30 cellular contexts compared by ENCODE assay signal in the genomic region with DNA sequence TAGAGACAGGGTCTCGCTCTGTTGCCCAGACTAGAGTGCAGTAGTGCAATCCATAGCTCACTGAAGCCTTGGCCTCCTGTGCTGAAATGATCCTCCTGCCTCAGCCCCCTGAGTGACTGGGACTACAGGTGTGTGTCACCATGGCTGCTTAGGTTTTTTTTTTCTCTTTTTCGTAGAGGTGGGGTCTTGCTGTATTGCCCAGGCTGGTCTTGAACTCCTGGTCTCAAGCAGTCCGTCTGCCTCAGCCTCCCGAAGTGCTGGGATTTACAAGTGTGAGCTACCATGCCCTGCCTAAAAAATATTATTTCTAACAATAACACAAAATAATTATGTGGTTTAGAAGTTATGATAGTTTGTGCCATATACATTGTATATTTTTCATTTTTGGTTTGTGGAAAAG. TPM values are rescaled to one million over a fixed set of nuclear protein-coding genes. Genes with fewer than 3 reads are reported as not detected.
DNase-seq lines count a peak whose midpoint lies in the region; ATAC-seq, FAIRE-seq and TF ChIP-seq lines count a peak whose summit lies in the region.
"Had no signal": no experiment of that assay in that cellular context is flagged by ENCODE, and none has a peak within 500 bp of the region (broad histone marks: within the 10 kb centered on the region; RNA-seq: fewer than 3 reads in every experiment).

No MANE protein-coding gene starts in this region.

- H3K4me3 Mint-ChIP-seq in Calu3 (ENCODE audit: low read depth, unreplicated experiment): no peak overlapping the region
- H3K4me3 Mint-ChIP-seq: activated T-helper 1 cell treated with anti-CD3 and anti-CD28 coated beads, Interleukin-12 subunit alpha, Interleukin-12 subunit beta, Interleukin-2, Interleukin-4 antibody, amounts not matched to agents 30 ng/mL and 10 ng/mL and 1 ng/mL, durations not matched to agents 14 hours and 24 hours and 36 hours; immature natural killer cell; neural crest cell; T-helper 1 cell treated with Interleukin-12 subunit alpha and Interleukin-12 subunit beta and Interleukin-4 antibody, amounts not matched to agents 30 μg/mL and 1 μg/mL, for 36 hours had no signal

- H2AFZ ChIP-seq in endothelial cell of umbilical vein (ENCODE audit: low read depth, low read length): no peak overlapping the region
- H2AFZ ChIP-seq in trophoblast cell (ENCODE audit: insufficient read depth, low read length, poor library complexity): peak overlapping the region; percentile 28

- dilution Hi-C loops in endothelial cell of umbilical vein (cut with MboI; ENCODE audit: extremely low pct_ligation_motif_present, low sequenced_read_pairs): no loop called here

- H3K79me1 ChIP-seq in trophoblast cell (ENCODE audit: low read length): no peaks in the 10 kb centered on the region

- H2AK5ac ChIP-seq in trophoblast cell (ENCODE audit: low read length): no peak overlapping the region

- TF ChIP-seq CTCF in Calu3 (IDR thresholded peaks at IDR 0.05; ENCODE audit: unreplicated experiment): no peak
- no peak for TF ChIP-seq CTCF in RWPE2 (IDR thresholded peaks at IDR 0.05; ENCODE audit: poor library complexity, severe bottlenecking)
- TF ChIP-seq CTCF in endothelial cell of umbilical vein (IDR thresholded peaks at IDR 0.05; ENCODE audit: extremely low read depth in 1 of 2, insufficient read depth in 1 of 2, low read depth in 1 of 2, low read length in 2 of 2): no peak

- peak overlapping the region; percentile 54 for H4K12ac ChIP-seq in trophoblast cell (ENCODE audit: low read depth, low read length)

- CTCF ChIA-PET in Calu3 (lab: Charles Lee) (interaction anchor here (1.1 kb wide), 1 partner anchor 95 kb away, joined by 3 read pairs; no protein-coding TSS in a partner anchor), endothelial cell of umbilical vein (lab: Charles Lee) (interaction anchor here (0.7 to 2.8 kb wide), 25 partner anchors 10 to 852 kb away, joined by 3 to 71 read pairs (median 4); a partner anchor contains a TSS)

- H3K36me3 ChIP-seq in RWPE2 (ENCODE audit: low read depth): peaks cover 20% of the 10 kb centered on the region
- no peaks in the 10 kb centered on the region for H3K36me3 ChIP-seq in endothelial cell of umbilical vein (ENCODE audit: control insufficient read depth in 2 of 2, extremely low read depth in 1 of 2, insufficient read depth in 2 of 2, low read length in 2 of 2)
- peaks cover 5% of the 10 kb centered on the region in 2 experiments for H3K36me3 ChIP-seq in trophoblast cell (ENCODE audit: control insufficient read depth in 1 of 2, insufficient read depth in 2 of 2, low read length in 2 of 2)
- H3K36me3 ChIP-seq: adrenal gland, right atrium auricular region, tibial nerve had no signal

- no peak overlapping the region for H3K9ac ChIP-seq in endothelial cell of umbilical vein (replicated peaks; ENCODE audit: extremely low read depth, insufficient read depth, low read length)
- no peak overlapping the region for H3K9ac ChIP-seq in trophoblast cell (ENCODE audit: low read length)

- H3K9me3 Mint-ChIP-seq in Calu3 (ENCODE audit: low read depth, unreplicated experiment): no peaks in the 10 kb centered on the region
- H3K9me3 Mint-ChIP-seq: activated T-helper 1 cell treated with anti-CD3 and anti-CD28 coated beads, Interleukin-12 subunit alpha, Interleukin-12 subunit beta, Interleukin-2, Interleukin-4 antibody, amounts not matched to agents 30 ng/mL and 10 ng/mL and 1 ng/mL, durations not matched to agents 14 hours and 24 hours and 36 hours; immature natural killer cell; neural crest cell; T-helper 1 cell treated with Interleukin-12 subunit alpha and Interleukin-12 subunit beta and Interleukin-4 antibody, amounts not matched to agents 30 μg/mL and 1 μg/mL, for 36 hours had no signal

- H4K20me1 ChIP-seq in endothelial cell of umbilical vein (replicated peaks; ENCODE audit: control insufficient read depth, extremely low read depth, insufficient read depth, low read length): no peaks in the 10 kb centered on the region

- H3K18ac ChIP-seq in trophoblast cell (ENCODE audit: low read length): peak overlapping the region; percentile 29

- no peak for FAIRE-seq in endothelial cell of umbilical vein (lab: Jason Lieb, UNC)
- FAIRE-seq: bronchial epithelial cell, GM12878, GM19239, H1, TTC549 had no signal

- H3K27ac Mint-ChIP-seq in Calu3 (ENCODE audit: unreplicated experiment): peak overlapping the region; percentile 44
- H3K27ac Mint-ChIP-seq: activated T-helper 1 cell treated with anti-CD3 and anti-CD28 coated beads, Interleukin-12 subunit alpha, Interleukin-12 subunit beta, Interleukin-2, Interleukin-4 antibody, amounts not matched to agents 30 ng/mL and 10 ng/mL and 1 ng/mL, durations not matched to agents 14 hours and 24 hours and 36 hours; immature natural killer cell; T-helper 1 cell treated with Interleukin-12 subunit alpha and Interleukin-12 subunit beta and Interleukin-4 antibody, amounts not matched to agents 30 μg/mL and 1 μg/mL, for 36 hours had no signal

- intact Hi-C loops in Calu3 (cut with micrococcal nuclease; ENCODE audit: unreplicated experiment) (loop anchor here (2.0 kb wide), 3 partner anchors 94 to 414 kb away; no protein-coding TSS in a partner anchor), endothelial cell of umbilical vein (cut with micrococcal nuclease) (loop anchor here (1.0 to 10.0 kb wide), 7 partner anchors 10 to 852 kb away; a partner anchor contains a TSS)

- H4K91ac ChIP-seq in trophoblast cell (ENCODE audit: low read depth, low read length): no peak overlapping the region

- no peak for TF ChIP-seq POLR2A in endothelial cell of umbilical vein (IDR thresholded peaks at IDR 0.05; ENCODE audit: low read depth, low read length)

- H3K27me3 ChIP-seq in RWPE2 (ENCODE audit: insufficient read depth, poor library complexity, severe bottlenecking): no peaks in the 10 kb centered on the region
- H3K27me3 ChIP-seq in endothelial cell of umbilical vein (ENCODE audit: control insufficient read depth in 2 of 2, insufficient read depth in 2 of 2, low read length in 2 of 2): no peaks in the 10 kb centered on the region
- H3K27me3 ChIP-seq in trophoblast cell (ENCODE audit: insufficient read depth, low read length): no peaks in the 10 kb centered on the region
- H3K27me3 ChIP-seq: adrenal gland; BLaER1 treated with 17β-estradiol and CSF1 and Interleukin-3, amounts not matched to agents 10 nM and 100 nM; right atrium auricular region; tibial nerve had no signal

- no CpG with 5 or more reads among the region's 4 CpGs for WGBS in trophoblast cell (ENCODE audit: extremely low coverage, insufficient coverage, insufficient read length)

- H3K4me3 ChIP-seq in RWPE2 (ENCODE audit: severe bottlenecking) (no peak overlapping the region), endothelial cell of umbilical vein (replicated peaks in 1 of 3; ENCODE audit: insufficient read depth in 1 of 3, low read depth in 1 of 3, low read length in 3 of 3) (no peak overlapping the region), trophoblast cell (ENCODE audit: low read depth, low read length) (no peak overlapping the region)
- H3K4me3 ChIP-seq: adrenal gland; BLaER1 treated with 17β-estradiol and CSF1 and Interleukin-3, amounts not matched to agents 10 nM and 100 nM; GM12878; right atrium auricular region; tibial nerve had no signal

- no peak overlapping the region for H2BK120ac ChIP-seq in trophoblast cell (ENCODE audit: insufficient read depth, low read length, poor library complexity)

- H2BK12ac ChIP-seq in trophoblast cell (ENCODE audit: low read length): no peak overlapping the region

- H3K4me1 ChIP-seq in RWPE2 (ENCODE audit: insufficient read depth, poor library complexity, severe bottlenecking) (peaks cover 5% of the 10 kb centered on the region), endothelial cell of umbilical vein (ENCODE audit: control insufficient read depth, extremely low read depth, insufficient read depth, low read length) (peaks cover 35% of the 10 kb centered on the region), trophoblast cell (ENCODE audit: control insufficient read depth in 1 of 2, insufficient read depth in 2 of 2, low read length in 2 of 2) (peaks cover 0 to 2% of the 10 kb centered on the region in 2 experiments)

- peak overlapping the region; percentile 28 for H3K4me2 ChIP-seq in endothelial cell of umbilical vein (ENCODE audit: insufficient read depth, low read length)
- H3K4me2 ChIP-seq in trophoblast cell (ENCODE audit: low read length): no peak overlapping the region
- H3K4me2 ChIP-seq: BLaER1 treated with 17β-estradiol and CSF1 and Interleukin-3, amounts not matched to agents 10 nM and 100 nM had no signal

- H3K27ac ChIP-seq in RWPE2 (ENCODE audit: poor library complexity, severe bottlenecking) (peak overlapping the region; percentile 9), endothelial cell of umbilical vein (ENCODE audit: insufficient read depth, low read depth, low read length) (peak overlapping the region; percentile 88), trophoblast cell (ENCODE audit: low read depth, low read length) (no peak overlapping the region)
- H3K27ac ChIP-seq: RWPE1, tibial nerve had no signal

- ATAC-seq in RWPE2 (ENCODE audit: low read depth): no peak
- ATAC-seq in HG03097 (IDR thresholded peaks at IDR 0.05; ENCODE audit: low FRiP score, unreplicated experiment): no peak
- ATAC-seq: GM12878 had no signal

- H3K79me2 ChIP-seq in endothelial cell of umbilical vein (ENCODE audit: control insufficient read depth, insufficient read depth, low read length): peaks cover 31% of the 10 kb centered on the region
- peaks cover 2% of the 10 kb centered on the region for H3K79me2 ChIP-seq in trophoblast cell (ENCODE audit: control insufficient read depth, insufficient read depth, low read length, poor library complexity)

- peaks cover 5% of the 10 kb centered on the region for H3K36me3 Mint-ChIP-seq in Calu3 (ENCODE audit: insufficient read depth, unreplicated experiment)

- POLR2A ChIA-PET in endothelial cell of umbilical vein (lab: Charles Lee): no interaction called here

- DNase-seq in Calu3: no peak
- no peak for DNase-seq in RWPE2 (ENCODE audit: low spot score)
- no peak for DNase-seq in endothelial cell of umbilical vein (ENCODE audit: low read depth, low spot score)
- DNase-seq in trophoblast cell: no peak
- no peak for DNase-seq in NCI-H2196 treated with DMSO at 0.1 percent for 48 hours (lab: John Stamatoyannopoulos, UW; ENCODE audit: unreplicated experiment)
- DNase-seq in NCI-H146 (lab: John Stamatoyannopoulos, UW): no peak
- DNase-seq: activated CD4-positive, alpha-beta T cell treated with anti-CD3 and anti-CD28 coated beads, Interleukin-2, amount 50 U/mL, for 48 hours; activated CD4-positive, CD25-positive, alpha-beta regulatory T cell treated with anti-CD3 and anti-CD28 coated beads, Interleukin-2, amount 50 U/mL, for 72 hours; activated naive CD4-positive, alpha-beta T cell treated with Interleukin-2 at 50 U/mL for 16 hours; immature natural killer cell; left colon; mammary epithelial cell; NCI-H1048; NCI-H1694; NCI-H510A; posterior cingulate gyrus had no signal

- no peak overlapping the region for H3K23ac ChIP-seq in trophoblast cell (ENCODE audit: low read length)

- H3K9me3 ChIP-seq in RWPE2 (ENCODE audit: severe bottlenecking): no peaks in the 10 kb centered on the region
- no peaks in the 10 kb centered on the region for H3K9me3 ChIP-seq in endothelial cell of umbilical vein (replicated peaks; ENCODE audit: control insufficient read depth, insufficient read depth, low read length)
- no peaks in the 10 kb centered on the region for H3K9me3 ChIP-seq in trophoblast cell (ENCODE audit: insufficient read depth, low read depth, low read length)
- H3K9me3 ChIP-seq: adrenal gland; BLaER1 treated with 17β-estradiol and CSF1 and Interleukin-3, amounts not matched to agents 10 nM and 100 nM; right atrium auricular region; tibial nerve had no signal

- no peaks in the 10 kb centered on the region for H3K4me1 Mint-ChIP-seq in Calu3 (ENCODE audit: low read depth, unreplicated experiment)

- H3K4ac ChIP-seq in trophoblast cell (ENCODE audit: low read depth, low read length): peak overlapping the region; percentile 75

- no peak overlapping the region for H2BK5ac ChIP-seq in trophoblast cell (ENCODE audit: low read depth, low read length, poor library complexity)

- no TSS peak for BruUV-seq in Calu3 (replicated peaks; lab: Mats Ljungman, UMichigan)
- no TSS peak for BruUV-seq in endothelial cell of umbilical vein (replicated peaks; lab: Mats Ljungman, UMichigan)

- no peak overlapping the region for H3K14ac ChIP-seq in trophoblast cell (ENCODE audit: low read length)

- H3K9me1 ChIP-seq in endothelial cell of umbilical vein (replicated peaks; ENCODE audit: control insufficient read depth, extremely low read depth, insufficient read depth, low read length): no peaks in the 10 kb centered on the region

- no peaks in the 10 kb centered on the region for H3K27me3 Mint-ChIP-seq in Calu3 (ENCODE audit: unreplicated experiment)

- no peak overlapping the region for H4K8ac ChIP-seq in trophoblast cell (ENCODE audit: low read depth, low read length)

RNA-seq across cellular contexts. Expression of a gene that starts 9.9 kb away (rescaled TPM):
- 50.3 and 55.1 TPM in 2 replicates for total RNA-seq in Calu3 (2022)
- total RNA-seq in endothelial cell of umbilical vein: 88.1 and 92.7 TPM in 2 replicates
- polyA plus RNA-seq in endothelial cell of umbilical vein: 36.4 and 50.8 TPM in 2 replicates
- 57.1 and 61.1 TPM in 2 replicates for polyA plus RNA-seq in endothelial cell of umbilical vein (2011; cell fraction: cytosol; rRNA removed)
- polyA plus RNA-seq in endothelial cell of umbilical vein (2011; cell fraction: nucleus; rRNA removed): 40.9 and 43.2 TPM in 2 replicates
- polyA plus RNA-seq in endothelial cell of umbilical vein (2012): 82.2 and 93.2 TPM in 2 replicates
- polyA minus RNA-seq in endothelial cell of umbilical vein: 26.3 and 39.4 TPM in 2 replicates
- polyA minus RNA-seq in endothelial cell of umbilical vein (2011; cell fraction: cytosol; rRNA and poly(A)+ RNA removed): 17.1 TPM
- polyA minus RNA-seq in endothelial cell of umbilical vein (2011; cell fraction: nucleus; rRNA and poly(A)+ RNA removed): 50.9 and 53.5 TPM in 2 replicates
- polyA plus RNA-seq in trophoblast cell (2013): 185 and 191 TPM in 2 replicates
